Comparison of ENCODE assay signal across 10 cellular contexts in the genomic region with DNA sequence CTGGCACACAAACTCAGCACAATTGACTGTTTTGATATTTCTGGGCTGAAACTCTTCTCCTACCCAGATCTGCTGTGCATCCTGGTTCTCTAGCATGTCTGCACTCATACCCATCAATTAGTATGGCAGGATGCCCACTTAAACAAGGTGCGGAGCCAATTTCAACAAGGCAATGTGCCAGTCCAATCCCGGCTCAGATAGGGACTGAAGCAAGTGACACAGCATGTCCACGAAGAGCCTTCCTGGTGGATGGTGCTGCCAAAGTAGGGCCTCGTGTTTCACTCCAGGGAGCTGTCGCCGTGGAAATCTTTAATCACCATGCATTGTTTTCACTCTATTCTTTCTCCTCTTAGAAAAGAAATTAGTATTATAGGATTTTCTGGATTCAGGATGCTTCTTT. TPM values are rescaled to one million over a fixed set of nuclear protein-coding genes. Genes with fewer than 3 reads are reported as not detected.
DNase-seq lines count a peak whose midpoint lies in the region; ATAC-seq and TF ChIP-seq lines count a peak whose summit lies in the region.
"Had no signal": no experiment of that assay in that cellular context is flagged by ENCODE, and none has a peak within 500 bp of the region (broad histone marks: within the 10 kb centered on the region; RNA-seq: fewer than 3 reads in every experiment).

No MANE protein-coding gene starts in this region.

- intact Hi-C loops in ascending aorta (cut with DNase I): no loop called here

- H3K4me3 ChIP-seq in fibroblast of mammary gland (ENCODE audit: control insufficient read depth, low read depth, low read length) (no peak overlapping the region), retinal pigment epithelial cell (ENCODE audit: low read length) (no peak overlapping the region), ascending aorta (no peak overlapping the region)

- H3K27me3 ChIP-seq in ascending aorta: no peaks in the 10 kb centered on the region

- peaks cover 0 to 5% of the 10 kb centered on the region in 2 donors for H3K4me1 ChIP-seq in ascending aorta

- H3K9me3 ChIP-seq in ascending aorta: no peaks in the 10 kb centered on the region

- H3K27ac ChIP-seq in ascending aorta: no peak overlapping the region

- ATAC-seq in GM19351 (IDR thresholded peaks at IDR 0.05; ENCODE audit: unreplicated experiment): no peak
- ATAC-seq: activated naive CD4-positive, alpha-beta T cell treated with anti-CD3 and anti-CD28 coated beads, Interleukin-2, amount 50 U/mL, for 72 hours had no signal

- DNase-seq in NCI-H1105 (lab: John Stamatoyannopoulos, UW) (peak; percentile 75), SHP77 treated with DMSO at 0.1 percent for 48 hours (lab: John Stamatoyannopoulos, UW) (peak; percentile 54), fibroblast of mammary gland (ENCODE audit: low read depth) (peak; percentile 23), retinal pigment epithelial cell (ENCODE audit: low read depth) (peak; percentile 2), KG1 (lab: John Stamatoyannopoulos, UW) (no peak), ascending aorta (ENCODE audit: low spot score in 2 of 2) (no peak)
- DNase-seq in activated CD4-positive, alpha-beta T cell treated with anti-CD3 and anti-CD28 coated beads for 1 hour: no peak
- DNase-seq: islet precursor cell had no signal

- H3K36me3 ChIP-seq in ascending aorta: no peaks in the 10 kb centered on the region

- no peak for TF ChIP-seq CTCF in fibroblast of mammary gland (conservative IDR thresholded peaks at IDR 0.05; ENCODE audit: control insufficient read depth, insufficient read depth, low read depth, low read length)
- TF ChIP-seq CTCF in retinal pigment epithelial cell (conservative IDR thresholded peaks at IDR 0.05; ENCODE audit: low read depth, low read length): no peak
- TF ChIP-seq CTCF in ascending aorta (IDR thresholded peaks at IDR 0.05): no peak

RNA-seq across cellular contexts. Expression of a gene that starts 40.8 kb away (rescaled TPM):
- total RNA-seq in ascending aorta: 10.7 TPM

Comparison
In these comparisons a context has a peak if more than half of its experiments do, and no peak if none do; other contexts are left out.
1. DNase-seq: peak in NCI-H1105 (single experiment), SHP77 treated with DMSO at 0.1 percent for 48 hours (single experiment), fibroblast of mammary gland (single experiment) and retinal pigment epithelial cell (single experiment); none in activated CD4-positive, alpha-beta T cell treated with anti-CD3 and anti-CD28 coated beads for 1 hour (single experiment), KG1 (single experiment) and ascending aorta (0 of 2).